In genomic region chr17:7673239-7673638, GRCh38 we compare ENCODE assay signal across 9 cellular contexts. TPM values are rescaled to one million over a fixed set of nuclear protein-coding genes. Genes with fewer than 3 reads are reported as not detected.
A peak's percentile ranks its signal among the peaks of the same experiment; 100 is the strongest.
DNase-seq lines count a peak whose midpoint lies in the region; ATAC-seq and TF ChIP-seq lines count a peak whose summit lies in the region.
"Had no signal": no experiment of that assay in that cellular context is flagged by ENCODE, and none has a peak within 500 bp of the region (broad histone marks: within the 10 kb centered on the region; RNA-seq: fewer than 3 reads in every experiment).

No MANE protein-coding gene starts in this region.

- H3K4me3 Mint-ChIP-seq in CD14-positive monocyte (no peak overlapping the region), HFFc6 (no peak overlapping the region)
- H3K4me3 Mint-ChIP-seq in activated CD8-positive, alpha-beta T cell treated with anti-CD3 and anti-CD28 coated beads, Interleukin-2, amount 10 ng/mL, durations not matched to agents 7 days and 5 days = no peak overlapping the region

- H3K36me3 Mint-ChIP-seq in CD14-positive monocyte (peaks cover 72 to 89% of the 10 kb centered on the region in 2 donors), HFFc6 (ENCODE audit: low read depth) (peaks cover 34% of the 10 kb centered on the region)
- H3K36me3 Mint-ChIP-seq in activated CD8-positive, alpha-beta T cell treated with anti-CD3 and anti-CD28 coated beads, Interleukin-2, amount 10 ng/mL, durations not matched to agents 7 days and 5 days (ENCODE audit: low read depth) = peaks cover 57% of the 10 kb centered on the region

- H3K27ac Mint-ChIP-seq in CD14-positive monocyte = peak overlapping the region in 1 of 7 donors; percentile 59
- no peak overlapping the region for H3K27ac Mint-ChIP-seq in HFFc6
- H3K27ac Mint-ChIP-seq in activated CD8-positive, alpha-beta T cell treated with anti-CD3 and anti-CD28 coated beads, Interleukin-2, amount 10 ng/mL, durations not matched to agents 7 days and 5 days = no peak overlapping the region

- intact Hi-C loops in CD14-positive monocyte (cut with micrococcal nuclease) = no loop called here

- TF ChIP-seq CTCF in CD14-positive monocyte (IDR thresholded peaks at IDR 0.05) = peak; percentile 56
- TF ChIP-seq CTCF in HFFc6 (IDR thresholded peaks at IDR 0.05) = peak; percentile 70

- CTCF ChIA-PET in activated CD8-positive, alpha-beta T cell treated with anti-CD3 and anti-CD28 coated beads, Interleukin-2, amount 10 ng/mL, durations not matched to agents 7 days and 5 days (lab: Charles Lee) = interaction anchor here (0.8 to 4.4 kb wide), 9 partner anchors 11 to 89 kb away, joined by 3 to 43 read pairs (median 5); partner anchors contain the start of genes MPDU1, SAT2, TP53 and WRAP53

- H3K27me3 Mint-ChIP-seq in CD14-positive monocyte (ENCODE audit: low read depth in 3 of 3) (peaks cover 0 to 3% (median 0%) of the 10 kb centered on the region in 3 donors), HFFc6 (ENCODE audit: insufficient read depth) (peaks cover 2% of the 10 kb centered on the region; the same call in 1 of the 2 replicates)
- no peaks in the 10 kb centered on the region for H3K27me3 Mint-ChIP-seq in activated CD8-positive, alpha-beta T cell treated with anti-CD3 and anti-CD28 coated beads, Interleukin-2, amount 10 ng/mL, durations not matched to agents 7 days and 5 days (ENCODE audit: low read depth)

- H3K4me1 Mint-ChIP-seq in CD14-positive monocyte (no peaks in the 10 kb centered on the region), HFFc6 (ENCODE audit: low read depth) (peaks cover 13% of the 10 kb centered on the region)
- no peaks in the 10 kb centered on the region for H3K4me1 Mint-ChIP-seq in activated CD8-positive, alpha-beta T cell treated with anti-CD3 and anti-CD28 coated beads, Interleukin-2, amount 10 ng/mL, durations not matched to agents 7 days and 5 days (ENCODE audit: low read depth)

- ATAC-seq in activated CD8-positive, alpha-beta T cell treated with anti-CD3 and anti-CD28 coated beads, Interleukin-2, amount 10 ng/mL, durations not matched to agents 7 days and 5 days = no peak
- ATAC-seq in esophagus mucosa = no peak
- ATAC-seq: Panc1 had no signal

- POLR2A ChIA-PET in activated CD8-positive, alpha-beta T cell treated with anti-CD3 and anti-CD28 coated beads, Interleukin-2, amount 10 ng/mL, durations not matched to agents 7 days and 5 days (lab: Charles Lee) = interaction anchor here (1.4 kb wide), 1 partner anchor 14 kb away, joined by 8 read pairs; the partner anchor contains the start of gene TP53

- H3K9me3 Mint-ChIP-seq in CD14-positive monocyte (peaks cover 9 to 23% (median 14%) of the 10 kb centered on the region in 7 donors), HFFc6 (peaks cover 11% of the 10 kb centered on the region; the same call in 1 of the 2 replicates)
- H3K9me3 Mint-ChIP-seq in activated CD8-positive, alpha-beta T cell treated with anti-CD3 and anti-CD28 coated beads, Interleukin-2, amount 10 ng/mL, durations not matched to agents 7 days and 5 days (ENCODE audit: insufficient read depth) = peaks cover 11% of the 10 kb centered on the region

- DNase-seq in CD14-positive monocyte (ENCODE audit: low spot score) = no peak
- DNase-seq in HFFc6 = peak; percentile 1
- DNase-seq in activated CD8-positive, alpha-beta T cell treated with anti-CD3 and anti-CD28 coated beads, Interleukin-2, amount 10 ng/mL, durations not matched to agents 7 days and 5 days = peak; percentile 59
- peak; percentile 39 for DNase-seq in left kidney (ENCODE audit: low read depth, low spot score)
- no peak for DNase-seq in SK-N-DZ (ENCODE audit: low spot score)
- DNase-seq in NCI-H1436 (lab: John Stamatoyannopoulos, UW) = no peak
- no peak for DNase-seq in HuH-7.5 (ENCODE audit: low spot score)

RNA-seq across cellular contexts. Expression of gene TP53, which starts 14.1 kb away (rescaled TPM):
- polyA plus RNA-seq in CD14-positive monocyte = 10 to 100 TPM; 16.2 to 25.8 TPM
- 10 to 100 TPM; 68.1 to 84.3 (median 75.4) TPM for total RNA-seq in HFFc6 (2021; fragmentation: NEBNext Ultra II Directional; extraction: Animal tissue kit (Norgen Biotek cat#: 25700))
- 100 to 1,000 TPM; 131 to 136 TPM for total RNA-seq in activated CD8-positive, alpha-beta T cell treated with anti-CD3 and anti-CD28 coated beads, Interleukin-2, amount 10 ng/mL, durations not matched to agents 7 days and 5 days
- 82.1 and 97.5 TPM in 2 replicates for polyA plus RNA-seq in SK-N-DZ (2014; cell fraction: cytosol; rRNA removed)
- polyA plus RNA-seq in SK-N-DZ (2014; cell fraction: nucleus; rRNA removed) = 37.3 and 40.5 TPM in 2 replicates
- 74.1 TPM for total RNA-seq in esophagus mucosa

RNA-seq across cellular contexts. Expression of gene WRAP53, which starts 15.0 kb away (rescaled TPM):
- 1 to 10 TPM; 9.1 to 9.8 TPM for polyA plus RNA-seq in CD14-positive monocyte
- total RNA-seq in HFFc6 (2021; fragmentation: NEBNext Ultra II Directional; extraction: Animal tissue kit (Norgen Biotek cat#: 25700)) = 10 to 100 TPM in 5 of 6 experiments, 1 to 10 TPM in 1; 8.6 to 18.2 (median 15.2) TPM
- total RNA-seq in activated CD8-positive, alpha-beta T cell treated with anti-CD3 and anti-CD28 coated beads, Interleukin-2, amount 10 ng/mL, durations not matched to agents 7 days and 5 days = 10 to 100 TPM; 27.1 to 29.3 TPM
- 48.4 and 50.3 TPM in 2 replicates for polyA plus RNA-seq in SK-N-DZ (2014; cell fraction: cytosol; rRNA removed)
- 58.4 and 68.1 TPM in 2 replicates for polyA plus RNA-seq in SK-N-DZ (2014; cell fraction: nucleus; rRNA removed)
- total RNA-seq in esophagus mucosa = 8.5 TPM

RNA-seq across cellular contexts. Expression of gene ATP1B2, which starts 22.5 kb away (rescaled TPM):
- not detected for polyA plus RNA-seq in CD14-positive monocyte
- not detected for total RNA-seq in HFFc6 (2021; fragmentation: NEBNext Ultra II Directional; extraction: Animal tissue kit (Norgen Biotek cat#: 25700))
- total RNA-seq in activated CD8-positive, alpha-beta T cell treated with anti-CD3 and anti-CD28 coated beads, Interleukin-2, amount 10 ng/mL, durations not matched to agents 7 days and 5 days = not detected
- polyA plus RNA-seq in SK-N-DZ (2014; cell fraction: cytosol; rRNA removed) = 0.25 and 0.28 TPM in 2 replicates
- polyA plus RNA-seq in SK-N-DZ (2014; cell fraction: nucleus; rRNA removed) = 0.85 and 1.2 TPM in 2 replicates
- total RNA-seq in esophagus mucosa = 0.36 TPM

RNA-seq across cellular contexts. Expression of gene EFNB3, which starts 31.8 kb away (rescaled TPM):
- polyA plus RNA-seq in CD14-positive monocyte = not detected
- total RNA-seq in HFFc6 (2021; fragmentation: NEBNext Ultra II Directional; extraction: Animal tissue kit (Norgen Biotek cat#: 25700)) = under 1 TPM; 0.12 to 0.34 (median 0.24) TPM
- not detected for total RNA-seq in activated CD8-positive, alpha-beta T cell treated with anti-CD3 and anti-CD28 coated beads, Interleukin-2, amount 10 ng/mL, durations not matched to agents 7 days and 5 days
- 14.1 and 15.5 TPM in 2 replicates for polyA plus RNA-seq in SK-N-DZ (2014; cell fraction: cytosol; rRNA removed)
- 17.5 and 17.6 TPM in 2 replicates for polyA plus RNA-seq in SK-N-DZ (2014; cell fraction: nucleus; rRNA removed)
- 1.6 TPM for total RNA-seq in esophagus mucosa

RNA-seq across cellular contexts. Expression of gene SHBG, which starts 43.3 kb away (rescaled TPM):
- under 1 TPM in 1 of 2 donors, not detected in 1; 0.43 TPM for polyA plus RNA-seq in CD14-positive monocyte
- 1 to 10 TPM in 1 of 6 experiments, under 1 TPM in 5; 0.36 to 1.2 (median 0.79) TPM for total RNA-seq in HFFc6 (2021; fragmentation: NEBNext Ultra II Directional; extraction: Animal tissue kit (Norgen Biotek cat#: 25700))
- not detected for total RNA-seq in activated CD8-positive, alpha-beta T cell treated with anti-CD3 and anti-CD28 coated beads, Interleukin-2, amount 10 ng/mL, durations not matched to agents 7 days and 5 days
- not detected in 2 replicates for polyA plus RNA-seq in SK-N-DZ (2014; cell fraction: cytosol; rRNA removed)
- polyA plus RNA-seq in SK-N-DZ (2014; cell fraction: nucleus; rRNA removed) = not detected in 2 replicates
- 0.48 TPM for total RNA-seq in esophagus mucosa

Comparison
In these comparisons a context has a peak if more than half of its experiments do, and no peak if none do; other contexts are left out.
1. DNase-seq: peak in HFFc6 (single experiment), activated CD8-positive, alpha-beta T cell treated with anti-CD3 and anti-CD28 coated beads, Interleukin-2, amount 10 ng/mL, durations not matched to agents 7 days and 5 days (single experiment) and left kidney (single experiment); none in CD14-positive monocyte (single experiment), SK-N-DZ (single experiment), NCI-H1436 (single experiment) and HuH-7.5 (single experiment).